In genomic region chr5:179633501-179634369, GRCh38 we compare ENCODE assay signal across 11 cellular contexts. TPM values are rescaled to one million over a fixed set of nuclear protein-coding genes. Genes with fewer than 3 reads are reported as not detected.
DNase-seq lines count a peak whose midpoint lies in the region; ATAC-seq and TF ChIP-seq lines count a peak whose summit lies in the region.
"Not testable (repeated sequence)": the region's sequence is repeated elsewhere in the genome, so short reads cannot be mapped to it uniquely, and the experiment has no call there.
"Had no signal": no experiment of that assay in that cellular context is flagged by ENCODE, and none has a peak within 500 bp of the region (broad histone marks: within the 10 kb centered on the region; RNA-seq: fewer than 3 reads in every experiment).

No MANE protein-coding gene starts in this region.

- H3K4me3 ChIP-seq in HUES64 (ENCODE audit: low read length) (peak overlapping the region; percentile 42; the same call in 1 of the 2 replicates), ectodermal cell (ENCODE audit: insufficient read depth, low read depth, low read length) (peak overlapping the region; percentile 22)

- 89% methylated on average over 16 of the region's 38 CpGs for WGBS in HUES64
- 91 to 92% methylated on average over 16 to 18 of the region's 38 CpGs for WGBS in ectodermal cell, 2 experiments

- intact Hi-C loops in Calu3 (cut with micrococcal nuclease; ENCODE audit: unreplicated experiment): not testable (repeated sequence)

- H3K27ac Mint-ChIP-seq in Calu3 (ENCODE audit: unreplicated experiment); activated CD4-positive, alpha-beta memory T cell treated with anti-CD3 and anti-CD28 coated beads, Interleukin-2, amount 10 ng/mL, durations not matched to agents 7 days and 5 days; stimulated activated naive CD8-positive, alpha-beta T cell treated with anti-CD3 and anti-CD28 coated beads, Interleukin-15, Interleukin-2, amounts not matched to agents 100 ng/mL and 50 ng/mL, for 24 hours: not testable (repeated sequence)
- peak overlapping the region; percentile 30 for H3K27ac Mint-ChIP-seq in mesothelial cell of epicardium

- not testable (repeated sequence) for TF ChIP-seq CTCF in Calu3 (IDR thresholded peaks at IDR 0.05; ENCODE audit: unreplicated experiment); mesothelial cell of epicardium (IDR thresholded peaks at IDR 0.05; ENCODE audit: unreplicated experiment)

- DNase-seq in Calu3; activated CD4-positive, alpha-beta memory T cell treated with anti-CD3 and anti-CD28 coated beads, Interleukin-2, amount 10 ng/mL, durations not matched to agents 7 days and 5 days; mesothelial cell of epicardium (ENCODE audit: low spot score in 2 of 2, unreplicated experiment in 2 of 2): not testable (repeated sequence)

- not testable (repeated sequence) for H3K36me3 ChIP-seq in HUES64 (ENCODE audit: insufficient read depth, low read length); ectodermal cell (ENCODE audit: control insufficient read depth, insufficient read depth, low read length)

- not testable (repeated sequence) for BruUV-seq in Calu3 (replicated peaks; lab: Mats Ljungman, UMichigan)

- H3K9me3 ChIP-seq in HUES64 (ENCODE audit: insufficient read depth, low read depth, low read length); ectodermal cell (ENCODE audit: control insufficient read depth, low read length): not testable (repeated sequence)

- POLR2A ChIA-PET in activated CD4-positive, alpha-beta memory T cell treated with anti-CD3 and anti-CD28 coated beads, Interleukin-2, amount 10 ng/mL, durations not matched to agents 7 days and 5 days (lab: Charles Lee): interaction anchor here (2.2 kb wide), 1 partner anchor 10 kb away, joined by 25 read pairs; the partner anchor contains the start of gene HNRNPH1

- H3K9me3 Mint-ChIP-seq in Calu3 (ENCODE audit: low read depth, unreplicated experiment); activated CD4-positive, alpha-beta memory T cell treated with anti-CD3 and anti-CD28 coated beads, Interleukin-2, amount 10 ng/mL, durations not matched to agents 7 days and 5 days; mesothelial cell of epicardium; stimulated activated naive CD8-positive, alpha-beta T cell treated with anti-CD3 and anti-CD28 coated beads, Interleukin-15, Interleukin-2, amounts not matched to agents 100 ng/mL and 50 ng/mL, for 24 hours: not testable (repeated sequence)

- H3K27me3 Mint-ChIP-seq in Calu3 (ENCODE audit: unreplicated experiment); activated CD4-positive, alpha-beta memory T cell treated with anti-CD3 and anti-CD28 coated beads, Interleukin-2, amount 10 ng/mL, durations not matched to agents 7 days and 5 days; mesothelial cell of epicardium (ENCODE audit: low read depth); stimulated activated naive CD8-positive, alpha-beta T cell treated with anti-CD3 and anti-CD28 coated beads, Interleukin-15, Interleukin-2, amounts not matched to agents 100 ng/mL and 50 ng/mL, for 24 hours: not testable (repeated sequence)

- ATAC-seq in GM19467 (IDR thresholded peaks at IDR 0.05; ENCODE audit: unreplicated experiment) (peak; percentile 44), HG02884 (IDR thresholded peaks at IDR 0.05; ENCODE audit: unreplicated experiment) (peak; percentile 57)

- H3K4me1 ChIP-seq in HUES64 (ENCODE audit: insufficient read depth, low read length); ectodermal cell (ENCODE audit: control insufficient read depth, insufficient read depth, low read length): not testable (repeated sequence)

- H3K4me3 Mint-ChIP-seq in Calu3 (ENCODE audit: low read depth, unreplicated experiment) (peak overlapping the region; percentile 61), mesothelial cell of epicardium (peak overlapping the region; percentile 61)
- peak overlapping the region; percentile 44 for H3K4me3 Mint-ChIP-seq in activated CD4-positive, alpha-beta memory T cell treated with anti-CD3 and anti-CD28 coated beads, Interleukin-2, amount 10 ng/mL, durations not matched to agents 7 days and 5 days
- H3K4me3 Mint-ChIP-seq in stimulated activated naive CD8-positive, alpha-beta T cell treated with anti-CD3 and anti-CD28 coated beads, Interleukin-15, Interleukin-2, amounts not matched to agents 100 ng/mL and 50 ng/mL, for 24 hours: peak overlapping the region; percentile 58

- H3K27ac ChIP-seq in HUES64 (ENCODE audit: low read depth, low read length); ectodermal cell (ENCODE audit: insufficient read depth, low read depth, low read length, poor library complexity, severe bottlenecking): not testable (repeated sequence)

- H3K36me3 Mint-ChIP-seq in Calu3 (ENCODE audit: insufficient read depth, unreplicated experiment); activated CD4-positive, alpha-beta memory T cell treated with anti-CD3 and anti-CD28 coated beads, Interleukin-2, amount 10 ng/mL, durations not matched to agents 7 days and 5 days (ENCODE audit: low read depth); mesothelial cell of epicardium; stimulated activated naive CD8-positive, alpha-beta T cell treated with anti-CD3 and anti-CD28 coated beads, Interleukin-15, Interleukin-2, amounts not matched to agents 100 ng/mL and 50 ng/mL, for 24 hours (ENCODE audit: low read depth): not testable (repeated sequence)

- not testable (repeated sequence) for H3K9ac ChIP-seq in HUES64 (ENCODE audit: low read depth, low read length)

- not testable (repeated sequence) for H3K4me1 Mint-ChIP-seq in Calu3 (ENCODE audit: low read depth, unreplicated experiment); activated CD4-positive, alpha-beta memory T cell treated with anti-CD3 and anti-CD28 coated beads, Interleukin-2, amount 10 ng/mL, durations not matched to agents 7 days and 5 days; mesothelial cell of epicardium; stimulated activated naive CD8-positive, alpha-beta T cell treated with anti-CD3 and anti-CD28 coated beads, Interleukin-15, Interleukin-2, amounts not matched to agents 100 ng/mL and 50 ng/mL, for 24 hours (ENCODE audit: low read depth)

- H3K27me3 ChIP-seq in HUES64 (ENCODE audit: insufficient read depth, low read length); ectodermal cell (ENCODE audit: control insufficient read depth, insufficient read depth, low read length, poor library complexity, severe bottlenecking): not testable (repeated sequence)

- CTCF ChIA-PET in Calu3 (lab: Charles Lee): interaction anchor here (0.6 to 0.9 kb wide), 2 partner anchors 10 to 138 kb away, joined by 3 to 5 read pairs; partner anchors contain the start of gene HNRNPH1
- CTCF ChIA-PET in activated CD4-positive, alpha-beta memory T cell treated with anti-CD3 and anti-CD28 coated beads, Interleukin-2, amount 10 ng/mL, durations not matched to agents 7 days and 5 days (lab: Charles Lee): interaction anchor here (0.7 to 1.7 kb wide), 2 partner anchors 10 to 45 kb away, joined by 7 to 11 read pairs; partner anchors contain the start of gene HNRNPH1

RNA-seq across cellular contexts. Expression of gene HNRNPH1, which starts 10.3 kb away (rescaled TPM):
- 765 and 870 TPM in 2 replicates for total RNA-seq in Calu3 (2022)
- 491 TPM for polyA plus RNA-seq in HUES64 (2013, experiment 1 of 2)
- 414 TPM for polyA plus RNA-seq in HUES64 (2013, experiment 2 of 2)
- total RNA-seq in activated CD4-positive, alpha-beta memory T cell treated with anti-CD3 and anti-CD28 coated beads, Interleukin-2, amount 10 ng/mL, durations not matched to agents 7 days and 5 days: 100 to 1,000 TPM; 675 to 699 TPM
- polyA plus RNA-seq in ectodermal cell (2013, experiment 1 of 4): 1,130 TPM
- polyA plus RNA-seq in ectodermal cell (2013, experiment 2 of 4): 1,071 TPM
- 620 TPM for polyA plus RNA-seq in ectodermal cell (2013, experiment 3 of 4)
- 652 TPM for polyA plus RNA-seq in ectodermal cell (2013, experiment 4 of 4)
- total RNA-seq in mesothelial cell of epicardium: 1,105 to 1,117 TPM (median 1,115 TPM) in 3 replicates

RNA-seq across cellular contexts. Expression of gene CBY3, which starts 47.1 kb away (rescaled TPM):
- total RNA-seq in Calu3 (2022) (not detected in 2 replicates), mesothelial cell of epicardium (0.47 TPM in 1 of 3 replicates, not detected in the others)
- 0.65 TPM for polyA plus RNA-seq in HUES64 (2013, experiment 1 of 2)
- 0.57 TPM for polyA plus RNA-seq in HUES64 (2013, experiment 2 of 2)
- total RNA-seq in activated CD4-positive, alpha-beta memory T cell treated with anti-CD3 and anti-CD28 coated beads, Interleukin-2, amount 10 ng/mL, durations not matched to agents 7 days and 5 days: under 1 TPM in 1 of 2 experiments, not detected in 1; 0.68 TPM
- 0.57 TPM for polyA plus RNA-seq in ectodermal cell (2013, experiment 1 of 4)
- not detected for polyA plus RNA-seq in ectodermal cell (2013, experiment 2 of 4)
- polyA plus RNA-seq in ectodermal cell (2013, experiment 3 of 4): 0.37 TPM
- not detected for polyA plus RNA-seq in ectodermal cell (2013, experiment 4 of 4)
- total RNA-seq: glomerular endothelial cell, mucosa of gallbladder, Right ventricle myocardium inferior had no signal
